Comparison of ENCODE assay signal across 10 cellular contexts in the genomic region with DNA sequence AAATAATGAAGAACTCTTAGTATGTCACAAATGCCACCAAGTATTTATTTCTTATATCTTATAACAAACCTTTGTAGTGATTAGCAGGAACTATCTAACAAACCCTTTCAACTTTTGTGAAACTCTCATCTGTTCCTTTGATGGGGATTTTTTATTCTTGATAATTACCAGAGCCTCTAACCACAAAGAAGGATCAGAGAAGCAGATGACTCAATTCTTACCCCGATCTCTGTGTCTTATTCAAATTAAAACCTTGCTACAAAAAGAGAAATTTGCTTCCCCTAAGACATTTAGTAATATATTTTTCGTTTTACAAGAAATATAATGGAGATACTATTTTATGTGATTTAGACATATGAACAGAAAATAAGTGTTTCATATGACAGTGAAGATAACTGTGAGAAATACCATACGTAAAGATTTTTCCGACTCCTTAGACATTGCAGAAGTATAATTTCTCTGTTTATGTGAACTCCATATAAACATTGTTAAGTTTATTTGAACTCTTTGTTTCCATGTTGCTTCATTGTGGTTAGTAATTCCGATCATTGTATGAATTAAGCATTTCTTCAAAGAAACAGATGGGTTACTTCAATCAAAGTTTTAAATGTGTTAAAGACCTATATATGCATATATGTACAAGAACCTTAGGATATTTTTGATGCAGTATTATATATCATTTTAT.
DNase-seq lines count a peak whose midpoint lies in the region; ATAC-seq and TF ChIP-seq lines count a peak whose summit lies in the region.
"Had no signal": no experiment of that assay in that cellular context is flagged by ENCODE, and none has a peak within 500 bp of the region (broad histone marks: within the 10 kb centered on the region; RNA-seq: fewer than 3 reads in every experiment).

No MANE protein-coding gene starts in this region.

- ATAC-seq in GM18909 (IDR thresholded peaks at IDR 0.05; ENCODE audit: poor library complexity, unreplicated experiment) = peak; percentile 96
- peak; percentile 98 for ATAC-seq in HG02852 (IDR thresholded peaks at IDR 0.05; ENCODE audit: unreplicated experiment)
- peak; percentile 34; the same call in 1 of the 3 replicates for ATAC-seq in SK-N-SH treated with all-trans-retinoic acid at 6 μM for 48 hours
- ATAC-seq: right cardiac atrium had no signal

- 67 to 76% methylated on average over 5 of the region's 5 CpGs for WGBS in tibial nerve, 2 donors

- H3K4me1 ChIP-seq in tibial nerve = no peaks in the 10 kb centered on the region
- H3K4me1 ChIP-seq: adrenal gland had no signal

- no peak for TF ChIP-seq POLR2A in tibial nerve (IDR thresholded peaks at IDR 0.05)

- H3K9me3 ChIP-seq in tibial nerve = no peaks in the 10 kb centered on the region
- H3K9me3 ChIP-seq: adrenal gland had no signal

- no peak for TF ChIP-seq EP300 in tibial nerve (IDR thresholded peaks at IDR 0.05)

- no peaks in the 10 kb centered on the region for H3K36me3 ChIP-seq in tibial nerve
- H3K36me3 ChIP-seq: adrenal gland had no signal

- no peak overlapping the region for H3K4me3 ChIP-seq in tibial nerve
- H3K4me3 ChIP-seq: adrenal gland had no signal

- no peak for TF ChIP-seq CTCF in tibial nerve (IDR thresholded peaks at IDR 0.05)

- no peak overlapping the region for H3K27ac ChIP-seq in tibial nerve
- H3K27ac ChIP-seq: adrenal gland had no signal

- DNase-seq in AG20443 (ENCODE audit: low spot score) (peak; percentile 11), GDM1 (lab: John Stamatoyannopoulos, UW) (no peak), NCI-H1930 (lab: John Stamatoyannopoulos, UW) (no peak), tibial nerve (ENCODE audit: low spot score in 2 of 2) (no peak), hippocampal formation (lab: John Stamatoyannopoulos, UW) (no peak)
- DNase-seq: adrenal gland, right cardiac atrium had no signal

- H3K27me3 ChIP-seq in tibial nerve = no peaks in the 10 kb centered on the region
- H3K27me3 ChIP-seq: adrenal gland had no signal

TF ChIP-seq in SK-N-SH treated with all-trans-retinoic acid at 6 μM for 48 hours, 23 proteins besides CTCF, POLR2A, EP300 and RAD21:
- TF ChIP-seq CSRNP3 (CRISPR knock-in tag; IDR thresholded peaks at IDR 0.05) (no peak), TCF4 (CRISPR knock-in tag; IDR thresholded peaks at IDR 0.05; ENCODE audit: borderline replicate concordance) (no peak), RARB (CRISPR knock-in tag; IDR thresholded peaks at IDR 0.05) (no peak), BACH2 (CRISPR knock-in tag; IDR thresholded peaks at IDR 0.05; ENCODE audit: borderline replicate concordance) (no peak), PATZ1 (CRISPR knock-in tag; IDR thresholded peaks at IDR 0.05; ENCODE audit: borderline replicate concordance) (no peak), CREB5 (CRISPR knock-in tag; IDR thresholded peaks at IDR 0.05; ENCODE audit: low read depth) (no peak), TOX (CRISPR knock-in tag; IDR thresholded peaks at IDR 0.05; ENCODE audit: borderline replicate concordance) (no peak), CSDC2 (CRISPR knock-in tag; IDR thresholded peaks at IDR 0.05) (no peak), OSR1 (CRISPR knock-in tag; IDR thresholded peaks at IDR 0.05) (no peak), POU6F1 (CRISPR knock-in tag; IDR thresholded peaks at IDR 0.05; ENCODE audit: borderline replicate concordance, low read depth) (no peak)

Comparison
In these comparisons a context has a peak if more than half of its experiments do, and no peak if none do; other contexts are left out.
1. ATAC-seq: peak in every context shown above with its lines; median percentile 98 in HG02852; 96 in GM18909; 34 in SK-N-SH treated with all-trans-retinoic acid at 6 μM for 48 hours.